ENCODE assay signal across 8 cellular contexts in genomic region chr3:131502530-131503327, GRCh38. TPM values are rescaled to one million over a fixed set of nuclear protein-coding genes. Genes with fewer than 3 reads are reported as not detected.
A peak's percentile ranks its signal among the peaks of the same experiment; 100 is the strongest.
DNase-seq lines count a peak whose midpoint lies in the region; ATAC-seq and TF ChIP-seq lines count a peak whose summit lies in the region.

Gene MRPL3 (minus strand): TSS chr3:131502971. CDS start chr3:131502821, 150 bp downstream.

- peak; percentile 60 for TF ChIP-seq POLR2A in GM18505 (IDR thresholded peaks at IDR 0.05; ENCODE audit: borderline replicate concordance, extremely low read depth, insufficient read depth, insufficient read length)

- H3K4me1 ChIP-seq in right cardiac atrium (ENCODE audit: control insufficient read depth, insufficient read depth, low read length): no peaks in the 10 kb centered on the region
- peaks cover 15% of the 10 kb centered on the region for H3K4me1 ChIP-seq in psoas muscle
- no peaks in the 10 kb centered on the region for H3K4me1 ChIP-seq in urinary bladder (ENCODE audit: insufficient read depth)

- no peak for TF ChIP-seq CTCF in psoas muscle (IDR thresholded peaks at IDR 0.05)

- 2% methylated on average over 47 of the region's 47 CpGs for WGBS in right cardiac atrium
- WGBS in psoas muscle, 3 donors: 2% methylated on average over 47 of the region's 47 CpGs
- 2% methylated on average over 47 of the region's 47 CpGs for whole genome bisulfite sequencing in urinary bladder

- H3K9me3 ChIP-seq in right cardiac atrium (ENCODE audit: control insufficient read depth, low read length): no peaks in the 10 kb centered on the region
- H3K9me3 ChIP-seq in psoas muscle: no peaks in the 10 kb centered on the region

- ATAC-seq in GM18505 (IDR thresholded peaks at IDR 0.05; ENCODE audit: unreplicated experiment): peak; percentile 95
- ATAC-seq in HG02943 (IDR thresholded peaks at IDR 0.05; ENCODE audit: low read depth, unreplicated experiment): peak; percentile 98
- ATAC-seq in right cardiac atrium: peak; percentile 97
- ATAC-seq in psoas muscle: peak; percentile 96 to 99 (median 98)

- H3K36me3 ChIP-seq in psoas muscle (ENCODE audit: insufficient read depth in 1 of 2, low read depth in 1 of 2) (peaks cover 5 to 29% of the 10 kb centered on the region in 2 donors), urinary bladder (ENCODE audit: insufficient read depth) (peaks cover 4% of the 10 kb centered on the region)

- DNase-seq in NCI-H187 (lab: John Stamatoyannopoulos, UW) (peak; percentile 69 to 78), anterior cingulate cortex (lab: John Stamatoyannopoulos, UW) (peak in 57 of 58 donors; percentile 29 to 92 (median 77)), right cardiac atrium (peak; percentile 90 to 94 (median 93)), psoas muscle (peak; percentile 87 to 93)

- H3K4me3 ChIP-seq in right cardiac atrium (ENCODE audit: low read length) (peak within 1 kb of the TSS; percentile 66), psoas muscle (peak within 1 kb of the TSS; percentile 91), urinary bladder (ENCODE audit: low read depth, low read length) (peak within 1 kb of the TSS; percentile 93)

- intact Hi-C loops in T-helper 2 cell treated with Interferon-gamma antibody and Interleukin-4, amounts not matched to agents 100 ng/mL and 5 ng/mL, for 36 hours (cut with micrococcal nuclease): loop anchor here (1.0 to 5.0 kb wide), 4 partner anchors 121 to 1220 kb away; partner anchors contain the start of genes ASTE1, NEK11, NPHP3 and NUDT16
- intact Hi-C loops in right cardiac atrium (cut with DNase I): loop anchor here in 1 of 4 donors (10.0 kb wide), 1 partner anchor 118 kb away; the partner anchor contains the start of gene NUDT16
- intact Hi-C loops in psoas muscle (cut with DNase I): loop anchor here in 1 of 2 donors (5.0 kb wide), 1 partner anchor 475 kb away; the partner anchor contains the start of genes ASTE1 and NEK11

- peak within 1 kb of the TSS; percentile 61 for H3K27ac ChIP-seq in right cardiac atrium (ENCODE audit: low read length)
- H3K27ac ChIP-seq in psoas muscle: peak within 1 kb of the TSS; percentile 85
- H3K27ac ChIP-seq in urinary bladder (ENCODE audit: low read depth): peak within 1 kb of the TSS; percentile 69

- H3K27me3 ChIP-seq in right cardiac atrium (ENCODE audit: control insufficient read depth, insufficient read depth): no peaks in the 10 kb centered on the region
- no peaks in the 10 kb centered on the region for H3K27me3 ChIP-seq in psoas muscle (ENCODE audit: insufficient read depth in 3 of 3, low read length in 2 of 3)

RNA-seq across cellular contexts. Expression of gene MRPL3, which starts in this region (rescaled TPM):
- total RNA-seq in T-helper 2 cell treated with Interferon-gamma antibody and Interleukin-4, amounts not matched to agents 100 ng/mL and 5 ng/mL, for 36 hours: 89.3 and 92.6 TPM in 2 replicates
- total RNA-seq in right cardiac atrium: 10 to 100 TPM; 46.9 to 52.1 (median 48.3) TPM
- 60.3 TPM for polyA plus RNA-seq in right cardiac atrium
- 10 to 100 TPM; 53.0 to 95.3 (median 82.4) TPM for total RNA-seq in psoas muscle
- 100 to 1,000 TPM in 2 of 3 donors, 10 to 100 TPM in 1; 85.4 to 156 (median 116) TPM for polyA plus RNA-seq in psoas muscle
- 108 TPM for total RNA-seq in urinary bladder
- polyA plus RNA-seq in urinary bladder: 80.2 TPM

Comparison
In these comparisons a context has a peak if more than half of its experiments do, and no peak if none do; other contexts are left out.
1. Peak in every context shown above with its lines: DNase-seq, ATAC-seq, H3K4me3 ChIP-seq and H3K27ac ChIP-seq.